24 cellular contexts compared by ENCODE assay signal in the genomic region with DNA sequence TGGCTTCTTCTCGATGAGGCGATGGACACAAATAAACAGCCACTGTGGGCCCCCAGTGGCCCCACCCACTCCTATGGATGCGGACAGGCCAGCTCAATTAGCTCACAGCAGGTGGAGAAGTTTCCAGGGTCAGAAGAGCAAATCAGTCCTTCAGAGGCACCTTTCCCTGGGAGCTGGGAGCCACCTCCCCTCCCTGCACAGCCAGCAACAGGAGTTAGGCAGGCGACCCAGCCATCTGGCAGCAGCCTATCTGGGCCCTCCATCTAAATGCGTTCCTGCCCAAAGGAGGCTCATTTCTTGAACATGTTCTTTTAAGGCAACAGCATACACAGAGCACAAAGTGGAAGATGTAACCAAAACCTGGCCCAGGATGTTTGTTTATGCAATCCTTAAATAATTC.
"Had no signal": no experiment of that assay in that cellular context is flagged by ENCODE, and none has a peak within 500 bp of the region (broad histone marks: within the 10 kb centered on the region; RNA-seq: fewer than 3 reads in every experiment).

No MANE protein-coding gene starts in this region.

- H3K27me3 ChIP-seq: ascending aorta, body of pancreas had no signal

- FAIRE-seq: bronchial epithelial cell, K562 had no signal

- H3K4me1 ChIP-seq: ascending aorta, body of pancreas had no signal

- H3K27me3 Mint-ChIP-seq: activated CD8-positive, alpha-beta memory T cell treated with anti-CD3 and anti-CD28 coated beads, Interleukin-2, amount 10 ng/mL, durations not matched to agents 7 days and 5 days; activated naive CD8-positive, alpha-beta T cell treated with anti-CD3 and anti-CD28 coated beads, Interleukin-2, amount 50 U/mL, for 24 hours had no signal

- H3K4me3 ChIP-seq: ascending aorta, body of pancreas, K562 had no signal

- H3K4me1 Mint-ChIP-seq: activated CD8-positive, alpha-beta memory T cell treated with anti-CD3 and anti-CD28 coated beads, Interleukin-2, amount 10 ng/mL, durations not matched to agents 7 days and 5 days; activated naive CD8-positive, alpha-beta T cell treated with anti-CD3 and anti-CD28 coated beads, Interleukin-2, amount 50 U/mL, for 24 hours had no signal

- H3K9me3 Mint-ChIP-seq: activated naive CD4-positive, alpha-beta T cell treated with anti-CD3 and anti-CD28 coated beads, Interleukin-2, amount 50 U/mL, for 72 hours; activated naive CD8-positive, alpha-beta T cell treated with anti-CD3 and anti-CD28 coated beads, Interleukin-2, amount 50 U/mL, for 24 hours; activated T-cell treated with anti-CD3 and anti-CD28 coated beads, Interleukin-2, amount 50 U/mL, for 24 hours; T-helper 1 cell treated with Interleukin-12 subunit alpha and Interleukin-12 subunit beta and Interleukin-4 antibody, amounts not matched to agents 30 μg/mL and 1 μg/mL, for 36 hours had no signal

- H3K4me3 Mint-ChIP-seq: activated CD8-positive, alpha-beta memory T cell treated with anti-CD3 and anti-CD28 coated beads, Interleukin-2, amount 10 ng/mL, durations not matched to agents 7 days and 5 days; activated naive CD8-positive, alpha-beta T cell treated with anti-CD3 and anti-CD28 coated beads, Interleukin-2, amount 50 U/mL, for 24 hours; activated T-cell treated with anti-CD3 and anti-CD28 coated beads, Interleukin-2, amount 50 U/mL, for 24 hours; T-helper 1 cell treated with Interleukin-12 subunit alpha and Interleukin-12 subunit beta and Interleukin-4 antibody, amounts not matched to agents 30 μg/mL and 1 μg/mL, for 36 hours had no signal

- H3K36me3 Mint-ChIP-seq: activated CD8-positive, alpha-beta memory T cell treated with anti-CD3 and anti-CD28 coated beads, Interleukin-2, amount 10 ng/mL, durations not matched to agents 7 days and 5 days; activated naive CD4-positive, alpha-beta T cell treated with anti-CD3 and anti-CD28 coated beads, Interleukin-2, amount 50 U/mL, for 72 hours had no signal

- H3K27ac ChIP-seq: ascending aorta, body of pancreas had no signal

- ATAC-seq: activated CD8-positive, alpha-beta memory T cell treated with anti-CD3 and anti-CD28 coated beads, Interleukin-2, amount 10 ng/mL, durations not matched to agents 7 days and 5 days; activated naive CD4-positive, alpha-beta T cell treated with anti-CD3 and anti-CD28 coated beads, Interleukin-2, amount 50 U/mL, for 72 hours; activated naive CD8-positive, alpha-beta T cell treated with anti-CD3 and anti-CD28 coated beads, Interleukin-2, amount 50 U/mL, for 24 hours; body of pancreas; K562 had no signal

- H3K9me3 ChIP-seq: body of pancreas had no signal

- DNase-seq: activated CD4-positive, alpha-beta T cell treated with anti-CD3 and anti-CD28 coated beads for 48 hours; activated CD4-positive, alpha-beta T cell treated with anti-CD3 and anti-CD28 coated beads, Interleukin-2, amount 50 U/mL, for 4 hours; activated CD4-positive, CD25-positive, alpha-beta regulatory T cell treated with anti-CD3 and anti-CD28 coated beads, Interleukin-2, amount 50 U/mL, for 72 hours; activated CD8-positive, alpha-beta memory T cell treated with anti-CD3 and anti-CD28 coated beads, Interleukin-2, amount 10 ng/mL, durations not matched to agents 7 days and 5 days; activated effector memory CD4-positive, alpha-beta T cell treated with anti-CD3 and anti-CD28 coated beads, Interleukin-2, amount 50 U/mL, for 16 hours; activated naive CD4-positive, alpha-beta T cell treated with Interleukin-2 at 50 U/mL for 16 hours; activated naive CD8-positive, alpha-beta T cell treated with anti-CD3 and anti-CD28 coated beads, Interleukin-2, amount 50 U/mL, for 24 hours; activated T-cell treated with anti-CD3 and anti-CD28 coated beads, Interleukin-2, amount 50 U/mL, for 24 hours; amniotic stem cell; body of pancreas; central memory CD4-positive, alpha-beta T cell; Karpas-422; MM.1S; NCI-H1105; NCI-H1436; NCI-H1694 treated with DMSO at 0.1 percent for 48 hours; NCI-H2029 treated with DMSO at 0.1 percent for 48 hours; NCI-H226; NCI-H69 had no signal

- H3K27ac Mint-ChIP-seq: activated CD8-positive, alpha-beta memory T cell treated with anti-CD3 and anti-CD28 coated beads, Interleukin-2, amount 10 ng/mL, durations not matched to agents 7 days and 5 days; activated naive CD4-positive, alpha-beta T cell treated with anti-CD3 and anti-CD28 coated beads, Interleukin-2, amount 50 U/mL, for 72 hours; activated naive CD8-positive, alpha-beta T cell treated with anti-CD3 and anti-CD28 coated beads, Interleukin-2, amount 50 U/mL, for 24 hours; activated T-cell treated with anti-CD3 and anti-CD28 coated beads, Interleukin-2, amount 50 U/mL, for 24 hours; T-helper 1 cell treated with Interleukin-12 subunit alpha and Interleukin-12 subunit beta and Interleukin-4 antibody, amounts not matched to agents 30 μg/mL and 1 μg/mL, for 36 hours had no signal

- H3K36me3 ChIP-seq: ascending aorta had no signal
